ENCODE assay signal across 12 cellular contexts in genomic region chr2:85323351-85323987, GRCh38. TPM values are rescaled to one million over a fixed set of nuclear protein-coding genes. Genes with fewer than 3 reads are reported as not detected.
A peak's percentile ranks its signal among the peaks of the same experiment; 100 is the strongest.
DNase-seq lines count a peak whose midpoint lies in the region; ATAC-seq and TF ChIP-seq lines count a peak whose summit lies in the region.
"Had no signal": no experiment of that assay in that cellular context is flagged by ENCODE, and none has a peak within 500 bp of the region (broad histone marks: within the 10 kb centered on the region; RNA-seq: fewer than 3 reads in every experiment).

No MANE protein-coding gene starts in this region.

- POLR2A ChIA-PET in activated naive CD8-positive, alpha-beta T cell treated with anti-CD3 and anti-CD28 coated beads, Interleukin-2, amount 10 ng/mL, durations not matched to agents 7 days and 5 days (lab: Charles Lee), result interaction anchor here (0.7 to 4.9 kb wide), 7 partner anchors 9 to 871 kb away, joined by 3 to 35 read pairs (median 4); partner anchors contain the start of genes ELMOD3 and RETSAT

- H4K20me1 ChIP-seq in BLaER1 treated with 17β-estradiol and CSF1 and Interleukin-3, amounts not matched to agents 10 nM and 100 nM, result peaks cover 81 to 90% (median 84%) of the 10 kb centered on the region in 11 experiments
- H4K20me1 ChIP-seq in smooth muscle cell (ENCODE audit: low read depth), result peaks cover 80% of the 10 kb centered on the region

- ATAC-seq in activated naive CD8-positive, alpha-beta T cell treated with anti-CD3 and anti-CD28 coated beads, Interleukin-2, amount 10 ng/mL, durations not matched to agents 7 days and 5 days (ENCODE audit: low read depth), result no peak
- no peak for ATAC-seq in lung (ENCODE audit: insufficient read depth, low FRiP score)
- ATAC-seq in GM19328 (IDR thresholded peaks at IDR 0.05; ENCODE audit: unreplicated experiment), result no peak
- ATAC-seq: upper lobe of right lung had no signal

- TF ChIP-seq CTCF in lung (IDR thresholded peaks at IDR 0.05; ENCODE audit: control extremely low read depth, extremely low read depth), result no peak
- TF ChIP-seq CTCF in smooth muscle cell (IDR thresholded peaks at IDR 0.05; ENCODE audit: borderline replicate concordance, insufficient read depth, poor library complexity, severe bottlenecking), result no peak

- H3K27me3 Mint-ChIP-seq in IgD-negative memory B cell, result peaks cover 1% of the 10 kb centered on the region
- no peaks in the 10 kb centered on the region for H3K27me3 Mint-ChIP-seq in activated naive CD8-positive, alpha-beta T cell treated with anti-CD3 and anti-CD28 coated beads, Interleukin-2, amount 10 ng/mL, durations not matched to agents 7 days and 5 days

- H3K27ac Mint-ChIP-seq in IgD-negative memory B cell, result peak overlapping the region in 1 of 3 donors; percentile 1
- peak overlapping the region; percentile 71 for H3K27ac Mint-ChIP-seq in activated naive CD8-positive, alpha-beta T cell treated with anti-CD3 and anti-CD28 coated beads, Interleukin-2, amount 10 ng/mL, durations not matched to agents 7 days and 5 days

- H3F3A ChIP-seq in smooth muscle cell (ENCODE audit: low read depth), result peaks cover 24% of the 10 kb centered on the region

- H3K4me3 ChIP-seq in BLaER1 treated with 17β-estradiol and CSF1 and Interleukin-3, amounts not matched to agents 10 nM and 100 nM, result peak overlapping the region in 5 of 10 experiments; percentile 20 to 95 (median 85); a peak in 5 of 20 replicates
- peak overlapping the region; percentile 22 for H3K4me3 ChIP-seq in lung
- no peak overlapping the region for H3K4me3 ChIP-seq in smooth muscle cell
- H3K4me3 ChIP-seq: upper lobe of right lung had no signal

- H3K79me2 ChIP-seq in smooth muscle cell (ENCODE audit: low read depth), result peaks cover 62% of the 10 kb centered on the region

- peaks cover 41 to 76% (median 57%) of the 10 kb centered on the region in 10 experiments for H3K4me1 ChIP-seq in BLaER1 treated with 17β-estradiol and CSF1 and Interleukin-3, amounts not matched to agents 10 nM and 100 nM
- H3K4me1 ChIP-seq in lung (ENCODE audit: control insufficient read depth in 2 of 2, insufficient read depth in 2 of 2, low read length in 2 of 2) (peaks cover 0 to 10% of the 10 kb centered on the region in 2 donors), smooth muscle cell (ENCODE audit: low read depth) (peaks cover 23% of the 10 kb centered on the region)

- H3K27ac ChIP-seq in BLaER1 treated with 17β-estradiol and CSF1 and Interleukin-3, amounts not matched to agents 10 nM and 100 nM, result no peak overlapping the region
- H3K27ac ChIP-seq in lung (ENCODE audit: low read depth in 1 of 2, low read length in 1 of 2) (peak overlapping the region in 1 of 2 donors; percentile 52), smooth muscle cell (ENCODE audit: low read depth) (no peak overlapping the region)
- H3K27ac ChIP-seq: upper lobe of right lung had no signal

- peaks cover 80 to 88% (median 87%) of the 10 kb centered on the region in 11 experiments for H3K36me3 ChIP-seq in BLaER1 treated with 17β-estradiol and CSF1 and Interleukin-3, amounts not matched to agents 10 nM and 100 nM
- peaks cover 23 to 41% of the 10 kb centered on the region in 2 donors for H3K36me3 ChIP-seq in lung (ENCODE audit: control insufficient read depth in 2 of 2, insufficient read depth in 2 of 2, low read length in 2 of 2)
- H3K36me3 ChIP-seq in smooth muscle cell (ENCODE audit: low read depth), result peaks cover 6% of the 10 kb centered on the region

- H3K4me2 ChIP-seq in BLaER1 treated with 17β-estradiol and CSF1 and Interleukin-3, amounts not matched to agents 10 nM and 100 nM, result peak overlapping the region; percentile 9 to 99 (median 94)
- no peak overlapping the region for H3K4me2 ChIP-seq in smooth muscle cell

- no peaks in the 10 kb centered on the region for H3K9me3 ChIP-seq in BLaER1 treated with 17β-estradiol and CSF1 and Interleukin-3, amounts not matched to agents 10 nM and 100 nM (replicated peaks in 1 of 11)
- H3K9me3 ChIP-seq in lung (ENCODE audit: control insufficient read depth in 2 of 2, insufficient read depth in 1 of 2, low read length in 1 of 2), result no peaks in the 10 kb centered on the region
- no peaks in the 10 kb centered on the region for H3K9me3 ChIP-seq in smooth muscle cell (replicated peaks; ENCODE audit: low read depth)
- H3K9me3 ChIP-seq: upper lobe of right lung had no signal

- no peak overlapping the region for H2AFZ ChIP-seq in smooth muscle cell (ENCODE audit: low read depth)

- H3K4me3 Mint-ChIP-seq in IgD-negative memory B cell, result peak overlapping the region; percentile 12 to 93 (median 37)
- peak overlapping the region; percentile 99 for H3K4me3 Mint-ChIP-seq in activated naive CD8-positive, alpha-beta T cell treated with anti-CD3 and anti-CD28 coated beads, Interleukin-2, amount 10 ng/mL, durations not matched to agents 7 days and 5 days

- peaks cover 9% of the 10 kb centered on the region for H3K36me3 Mint-ChIP-seq in IgD-negative memory B cell
- H3K36me3 Mint-ChIP-seq in activated naive CD8-positive, alpha-beta T cell treated with anti-CD3 and anti-CD28 coated beads, Interleukin-2, amount 10 ng/mL, durations not matched to agents 7 days and 5 days, result peaks cover 79% of the 10 kb centered on the region

- H3K9me3 Mint-ChIP-seq in IgD-negative memory B cell, result no peaks in the 10 kb centered on the region
- H3K9me3 Mint-ChIP-seq in activated naive CD8-positive, alpha-beta T cell treated with anti-CD3 and anti-CD28 coated beads, Interleukin-2, amount 10 ng/mL, durations not matched to agents 7 days and 5 days, result no peaks in the 10 kb centered on the region

- WGBS in lung, 2 donors, result 61 to 71% methylated on average over 9 of the region's 9 CpGs
- WGBS in smooth muscle cell (ENCODE audit: low lambda C conversion rate), result 96% methylated on average over 9 of the region's 9 CpGs

- no peaks in the 10 kb centered on the region for H3K27me3 ChIP-seq in BLaER1 treated with 17β-estradiol and CSF1 and Interleukin-3, amounts not matched to agents 10 nM and 100 nM
- no peaks in the 10 kb centered on the region for H3K27me3 ChIP-seq in lung (ENCODE audit: control insufficient read depth, insufficient read depth)
- no peaks in the 10 kb centered on the region for H3K27me3 ChIP-seq in smooth muscle cell (ENCODE audit: low read depth)
- H3K27me3 ChIP-seq: upper lobe of right lung had no signal

- peaks cover 47 to 56% (median 49%) of the 10 kb centered on the region in 3 donors for H3K4me1 Mint-ChIP-seq in IgD-negative memory B cell
- H3K4me1 Mint-ChIP-seq in activated naive CD8-positive, alpha-beta T cell treated with anti-CD3 and anti-CD28 coated beads, Interleukin-2, amount 10 ng/mL, durations not matched to agents 7 days and 5 days, result peaks cover 55% of the 10 kb centered on the region

- no peak for DNase-seq in activated naive CD8-positive, alpha-beta T cell treated with anti-CD3 and anti-CD28 coated beads, Interleukin-2, amount 10 ng/mL, durations not matched to agents 7 days and 5 days
- DNase-seq in lung (ENCODE audit: low spot score) (no peak), smooth muscle cell (lab: John Stamatoyannopoulos, UW; ENCODE audit: unreplicated experiment) (no peak), NCI-H526 (lab: John Stamatoyannopoulos, UW) (no peak)
- DNase-seq in stimulated activated CD4-positive, alpha-beta T cell treated with anti-CD3 and anti-CD28 coated beads, Interleukin-4, amount 100 ng/mL, for 24 hours, result no peak
- DNase-seq: activated gamma-delta T cell, cerebellar nuclear complex, NCI-H2171, upper lobe of right lung had no signal

- H3K9ac ChIP-seq in BLaER1 treated with 17β-estradiol and CSF1 and Interleukin-3, amounts not matched to agents 10 nM and 100 nM, result peak overlapping the region in 2 of 11 experiments; percentile 33 to 41; a peak in 3 of 22 replicates
- H3K9ac ChIP-seq in smooth muscle cell (ENCODE audit: low read depth), result no peak overlapping the region

RNA-seq across cellular contexts. Expression of gene TGOLN2, which starts 4.3 kb away (rescaled TPM):
- 86.7 TPM for polyA plus RNA-seq in IgD-negative memory B cell
- 100 to 1,000 TPM; 144 to 148 TPM for total RNA-seq in activated naive CD8-positive, alpha-beta T cell treated with anti-CD3 and anti-CD28 coated beads, Interleukin-2, amount 10 ng/mL, durations not matched to agents 7 days and 5 days
- total RNA-seq in lung, result 100 to 1,000 TPM in 1 of 2 donors, 10 to 100 TPM in 1; 81.7 to 145 TPM
- polyA plus RNA-seq in lung, result 10 to 100 TPM; 24.6 to 83.4 TPM
- 51.4 and 52.0 TPM in 2 replicates for total RNA-seq in smooth muscle cell
- polyA plus RNA-seq in smooth muscle cell, result 34.4 and 37.1 TPM in 2 replicates

RNA-seq across cellular contexts. Expression of gene RETSAT, which starts 30.9 kb away (rescaled TPM):
- polyA plus RNA-seq in IgD-negative memory B cell (10.6 TPM), lung (10 to 100 TPM; 24.6 to 25.1 TPM), smooth muscle cell (17.9 and 20.6 TPM in 2 replicates)
- 10 to 100 TPM; 28.8 to 29.7 TPM for total RNA-seq in activated naive CD8-positive, alpha-beta T cell treated with anti-CD3 and anti-CD28 coated beads, Interleukin-2, amount 10 ng/mL, durations not matched to agents 7 days and 5 days
- total RNA-seq in lung (10 to 100 TPM; 19.6 to 55.4 TPM), smooth muscle cell (24.1 and 29.9 TPM in 2 replicates)

RNA-seq across cellular contexts. Expression of gene ELMOD3, which starts 31.1 kb away (rescaled TPM):
- polyA plus RNA-seq in IgD-negative memory B cell (16.0 TPM), lung (10 to 100 TPM; 11.9 to 15.0 TPM), smooth muscle cell (15.2 and 16.4 TPM in 2 replicates)
- 10 to 100 TPM; 23.1 to 26.4 TPM for total RNA-seq in activated naive CD8-positive, alpha-beta T cell treated with anti-CD3 and anti-CD28 coated beads, Interleukin-2, amount 10 ng/mL, durations not matched to agents 7 days and 5 days
- total RNA-seq in lung (10 to 100 TPM; 14.4 to 26.5 TPM), smooth muscle cell (13.3 and 28.2 TPM in 2 replicates)
